In the genomic region with DNA sequence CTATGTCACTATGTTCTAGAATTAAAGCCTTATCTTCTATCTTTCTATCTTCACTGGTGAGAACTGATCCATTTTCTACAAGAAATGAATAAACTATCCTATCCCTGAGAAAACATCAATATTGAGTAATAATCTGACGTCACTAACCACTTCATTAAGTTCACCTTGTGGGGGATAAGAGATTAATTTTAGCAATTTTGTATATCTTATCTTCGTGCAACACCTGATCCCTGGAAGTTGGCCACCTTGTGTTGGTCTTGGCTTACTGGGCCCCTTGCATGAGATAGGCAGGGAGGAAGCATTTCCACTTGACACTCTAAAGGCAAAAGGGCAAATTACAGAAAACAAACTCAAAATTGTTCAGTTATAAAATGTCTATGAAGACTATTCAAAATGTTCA, we compare ENCODE assay signal across 34 cellular contexts. TPM values are rescaled to one million over a fixed set of nuclear protein-coding genes. Genes with fewer than 3 reads are reported as not detected.
A peak's percentile ranks its signal among the peaks of the same experiment; 100 is the strongest.
DNase-seq lines count a peak whose midpoint lies in the region; ATAC-seq and TF ChIP-seq lines count a peak whose summit lies in the region.
"Had no signal": no experiment of that assay in that cellular context is flagged by ENCODE, and none has a peak within 500 bp of the region (broad histone marks: within the 10 kb centered on the region; RNA-seq: fewer than 3 reads in every experiment).

No MANE protein-coding gene starts in this region.

- no peaks in the 10 kb centered on the region for H3K9me3 ChIP-seq in HEK293 (ENCODE audit: control insufficient read depth, insufficient read depth, low read depth, low read length)
- H3K9me3 ChIP-seq in RWPE2 (ENCODE audit: severe bottlenecking) = no peaks in the 10 kb centered on the region
- H3K9me3 ChIP-seq in fibroblast of lung (ENCODE audit: control insufficient read depth, insufficient read depth, low read depth, low read length) = no peaks in the 10 kb centered on the region
- H3K9me3 ChIP-seq in stomach = no peaks in the 10 kb centered on the region
- H3K9me3 ChIP-seq: colonic mucosa, HAP-1, heart right ventricle, lower lobe of right lung had no signal

- H3K9ac ChIP-seq in fibroblast of lung (ENCODE audit: insufficient read depth, low read length) = no peak overlapping the region

- intact Hi-C loops in stomach (cut with DNase I; ENCODE audit: low total_unique reads) = no loop called here

- POLR2A ChIA-PET in HEK293 (lab: Yijun Ruan, JAX) = no interaction called here

- DNase-seq in RWPE2 (ENCODE audit: low spot score) = no peak
- DNase-seq in fibroblast of lung (ENCODE audit: low read depth in 2 of 2) = peak in 1 of 2 donors; percentile 10
- peak; percentile 31 for DNase-seq in stomach
- no peak for DNase-seq in NCI-H1105 treated with DMSO at 0.1 percent for 48 hours (lab: John Stamatoyannopoulos, UW)
- DNase-seq in SIG-M5 treated with dmso at 0.1 percent for 504 hours (lab: John Stamatoyannopoulos, UW; ENCODE audit: unreplicated experiment) = no peak
- no peak for DNase-seq in kidney glomerular epithelial cell (lab: John Stamatoyannopoulos, UW)
- DNase-seq: activated CD4-positive, alpha-beta T cell treated with anti-CD3 and anti-CD28 coated beads for 48 hours; amniotic stem cell; colonic mucosa; DMS79 treated with DMSO at 0.1 percent for 48 hours; effector memory CD4-positive, alpha-beta T cell; heart right ventricle; lower lobe of right lung; midbrain; naive thymus-derived CD4-positive, alpha-beta T cell; NCI-H2029; NCI-H2227 treated with DMSO at 0.1 percent for 48 hours; NCI-H69; nucleus accumbens; SHP77 treated with DMSO at 0.1 percent for 48 hours; stimulated activated CD4-positive, alpha-beta T cell treated with anti-CD3 and anti-CD28 coated beads, Interleukin-15, amount 100 ng/mL, for 24 hours; T1000; WERI-Rb-1 had no signal

- TF ChIP-seq CTCF in HEK293 (tag by site-specific recombination; IDR thresholded peaks at IDR 0.05) (no peak), RWPE2 (IDR thresholded peaks at IDR 0.05; ENCODE audit: poor library complexity, severe bottlenecking) (no peak), fibroblast of lung (conservative IDR thresholded peaks at IDR 0.05 in 1 of 2, IDR thresholded peaks at IDR 0.05 in 1 of 2; ENCODE audit: low read depth in 1 of 2, low read length in 2 of 2) (no peak), stomach (IDR thresholded peaks at IDR 0.05) (no peak)

- no peak for TF ChIP-seq POLR2A in stomach (IDR thresholded peaks at IDR 0.05)

- H3K27ac ChIP-seq in HEK293 (ENCODE audit: extremely low read depth, low read depth, low read length) (no peak overlapping the region), RWPE2 (ENCODE audit: poor library complexity, severe bottlenecking) (peak overlapping the region; percentile 70), fibroblast of lung (ENCODE audit: insufficient read depth, low read length) (peak overlapping the region; percentile 15), stomach (no peak overlapping the region)
- H3K27ac ChIP-seq: C4-2B, colonic mucosa, heart right ventricle, lower lobe of right lung, WERI-Rb-1 had no signal

- no peaks in the 10 kb centered on the region for H3K79me2 ChIP-seq in fibroblast of lung (ENCODE audit: control insufficient read depth, insufficient read depth, low read length)

- ATAC-seq in RWPE2 (ENCODE audit: low read depth) = no peak
- ATAC-seq: heart right ventricle; lower lobe of right lung; naive thymus-derived CD4-positive, alpha-beta T cell; Panc1; stimulated activated effector memory CD8-positive, alpha-beta T cell treated with anti-CD3 and anti-CD28 coated beads, Interleukin-12 subunit alpha, Interleukin-12 subunit beta, amount 100 ng/mL, for 72 hours had no signal

- H3K27me3 ChIP-seq in RWPE2 (ENCODE audit: insufficient read depth, poor library complexity, severe bottlenecking) (no peaks in the 10 kb centered on the region), fibroblast of lung (ENCODE audit: control insufficient read depth, insufficient read depth, low read length) (no peaks in the 10 kb centered on the region), stomach (no peaks in the 10 kb centered on the region)
- H3K27me3 ChIP-seq: colonic mucosa, heart right ventricle had no signal

- WGBS in stomach, 5 donors = 21 to 50% (median 26%) methylated on average over 2 of the region's 2 CpGs

- H3K4me3 ChIP-seq in HEK293 (ENCODE audit: low read depth, low read length) = no peak overlapping the region
- H3K4me3 ChIP-seq in RWPE2 (ENCODE audit: severe bottlenecking) = no peak overlapping the region
- no peak overlapping the region for H3K4me3 ChIP-seq in fibroblast of lung (replicated peaks in 1 of 4; ENCODE audit: control extremely low read depth in 1 of 4, insufficient read depth in 1 of 4, low read depth in 3 of 4, low read length in 4 of 4)
- H3K4me3 ChIP-seq in stomach = no peak overlapping the region
- H3K4me3 ChIP-seq: colonic mucosa, HAP-1, heart right ventricle, lower lobe of right lung had no signal

- H3K4me1 ChIP-seq in HEK293 (ENCODE audit: control insufficient read depth, insufficient read depth, low read length) = no peaks in the 10 kb centered on the region
- peaks cover 17% of the 10 kb centered on the region for H3K4me1 ChIP-seq in RWPE2 (ENCODE audit: insufficient read depth, poor library complexity, severe bottlenecking)
- peaks cover 3% of the 10 kb centered on the region for H3K4me1 ChIP-seq in fibroblast of lung (ENCODE audit: control insufficient read depth, extremely low read depth, insufficient read depth, low read length)
- no peaks in the 10 kb centered on the region for H3K4me1 ChIP-seq in stomach
- H3K4me1 ChIP-seq: colonic mucosa, HAP-1, heart right ventricle, lower lobe of right lung had no signal

- TF ChIP-seq EP300 in stomach (IDR thresholded peaks at IDR 0.05) = no peak

- no peak overlapping the region for H3K4me2 ChIP-seq in fibroblast of lung (ENCODE audit: extremely low read depth, insufficient read depth, low read length)

- no peaks in the 10 kb centered on the region for H4K20me1 ChIP-seq in fibroblast of lung (ENCODE audit: control insufficient read depth, extremely low read depth, insufficient read depth, low read length)

- CTCF ChIA-PET in HEK293 (lab: Yijun Ruan, JAX) = interaction anchor here (0.6 kb wide), 2 partner anchors 81 to 624 kb away, joined by 3 to 4 read pairs; no protein-coding TSS in a partner anchor

- no peak overlapping the region for H2AFZ ChIP-seq in fibroblast of lung (ENCODE audit: low read length)

- H3K36me3 ChIP-seq in HEK293 (ENCODE audit: control insufficient read depth in 2 of 2, insufficient read depth in 1 of 2, low read length in 2 of 2) = no peaks in the 10 kb centered on the region
- no peaks in the 10 kb centered on the region for H3K36me3 ChIP-seq in RWPE2 (ENCODE audit: low read depth)
- H3K36me3 ChIP-seq in fibroblast of lung (ENCODE audit: control insufficient read depth, insufficient read depth, low read length) = no peaks in the 10 kb centered on the region
- no peaks in the 10 kb centered on the region for H3K36me3 ChIP-seq in stomach
- H3K36me3 ChIP-seq: colonic mucosa, HAP-1, heart right ventricle, lower lobe of right lung, WERI-Rb-1 had no signal

TF ChIP-seq in HEK293, 187 proteins besides CTCF, POLR2A, EP300 and RAD21 (continues in another document):
- TF ChIP-seq, protein P1, sequence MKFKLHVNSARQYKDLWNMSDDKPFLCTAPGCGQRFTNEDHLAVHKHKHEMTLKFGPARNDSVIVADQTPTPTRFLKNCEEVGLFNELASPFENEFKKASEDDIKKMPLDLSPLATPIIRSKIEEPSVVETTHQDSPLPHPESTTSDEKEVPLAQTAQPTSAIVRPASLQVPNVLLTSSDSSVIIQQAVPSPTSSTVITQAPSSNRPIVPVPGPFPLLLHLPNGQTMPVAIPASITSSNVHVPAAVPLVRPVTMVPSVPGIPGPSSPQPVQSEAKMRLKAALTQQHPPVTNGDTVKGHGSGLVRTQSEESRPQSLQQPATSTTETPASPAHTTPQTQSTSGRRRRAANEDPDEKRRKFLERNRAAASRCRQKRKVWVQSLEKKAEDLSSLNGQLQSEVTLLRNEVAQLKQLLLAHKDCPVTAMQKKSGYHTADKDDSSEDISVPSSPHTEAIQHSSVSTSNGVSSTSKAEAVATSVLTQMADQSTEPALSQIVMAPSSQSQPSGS (tag by site-specific recombination; IDR thresholded peaks at IDR 0.05; ENCODE audit: low read depth) = peak; percentile 21; the same call in 1 of the 2 replicates
- TF ChIP-seq ZNF529 (tag by site-specific recombination; IDR thresholded peaks at IDR 0.05; ENCODE audit: insufficient replicate concordance) (no peak), ZNF610 (tag by site-specific recombination; IDR thresholded peaks at IDR 0.05; ENCODE audit: borderline replicate concordance) (no peak)
- TF ChIP-seq, protein P2, sequence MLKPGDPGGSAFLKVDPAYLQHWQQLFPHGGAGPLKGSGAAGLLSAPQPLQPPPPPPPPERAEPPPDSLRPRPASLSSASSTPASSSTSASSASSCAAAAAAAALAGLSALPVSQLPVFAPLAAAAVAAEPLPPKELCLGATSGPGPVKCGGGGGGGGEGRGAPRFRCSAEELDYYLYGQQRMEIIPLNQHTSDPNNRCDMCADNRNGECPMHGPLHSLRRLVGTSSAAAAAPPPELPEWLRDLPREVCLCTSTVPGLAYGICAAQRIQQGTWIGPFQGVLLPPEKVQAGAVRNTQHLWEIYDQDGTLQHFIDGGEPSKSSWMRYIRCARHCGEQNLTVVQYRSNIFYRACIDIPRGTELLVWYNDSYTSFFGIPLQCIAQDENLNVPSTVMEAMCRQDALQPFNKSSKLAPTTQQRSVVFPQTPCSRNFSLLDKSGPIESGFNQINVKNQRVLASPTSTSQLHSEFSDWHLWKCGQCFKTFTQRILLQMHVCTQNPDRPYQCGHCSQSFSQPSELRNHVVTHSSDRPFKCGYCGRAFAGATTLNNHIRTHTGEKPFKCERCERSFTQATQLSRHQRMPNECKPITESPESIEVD (tag by site-specific recombination; IDR thresholded peaks at IDR 0.05) = no peak

RNA-seq across cellular contexts. Expression of a gene that starts 20.1 kb away (rescaled TPM):
- not detected in 2 replicates for total RNA-seq in fibroblast of lung
- not detected in 2 replicates for polyA plus RNA-seq in fibroblast of lung
- polyA plus RNA-seq in fibroblast of lung (2012) = not detected in 2 replicates
- not detected in 2 replicates for polyA minus RNA-seq in fibroblast of lung (ENCODE audit: low replicate concordance)
- total RNA-seq in stomach = not detected
- polyA plus RNA-seq in stomach = not detected
- total RNA-seq: activated CD8-positive, alpha-beta memory T cell treated with anti-CD3 and anti-CD28 coated beads for 36 hours; colonic mucosa; heart right ventricle; kidney epithelial cell; lower lobe of right lung; naive thymus-derived CD4-positive, alpha-beta T cell; pulmonary artery endothelial cell; subcutaneous adipose tissue had no signal
- polyA plus RNA-seq: esophagus; heart right ventricle; IgD-negative memory B cell; naive thymus-derived CD4-positive, alpha-beta T cell had no signal

RNA-seq across cellular contexts. Expression of a gene that starts 25.4 kb away (rescaled TPM):
- not detected in 2 replicates for total RNA-seq in fibroblast of lung
- polyA plus RNA-seq in fibroblast of lung = not detected in 2 replicates
- polyA plus RNA-seq in fibroblast of lung (2012) = not detected in 2 replicates
- not detected in 2 replicates for polyA minus RNA-seq in fibroblast of lung (ENCODE audit: low replicate concordance)
- under 1 TPM in 1 of 5 donors, not detected in 4; 0.18 TPM for total RNA-seq in stomach
- not detected for polyA plus RNA-seq in stomach
- total RNA-seq: activated CD8-positive, alpha-beta memory T cell treated with anti-CD3 and anti-CD28 coated beads for 36 hours; colonic mucosa; heart right ventricle; lower lobe of right lung; naive thymus-derived CD4-positive, alpha-beta T cell; pulmonary artery endothelial cell; subcutaneous adipose tissue had no signal
- polyA plus RNA-seq: esophagus; heart right ventricle; IgD-negative memory B cell; naive thymus-derived CD4-positive, alpha-beta T cell had no signal

RNA-seq across cellular contexts. Expression of a gene that starts 45.0 kb away (rescaled TPM):
- not detected in 2 replicates for total RNA-seq in fibroblast of lung
- not detected in 2 replicates for polyA plus RNA-seq in fibroblast of lung
- polyA plus RNA-seq in fibroblast of lung (2012) = not detected in 2 replicates
- not detected in 2 replicates for polyA minus RNA-seq in fibroblast of lung (ENCODE audit: low replicate concordance)
- not detected for total RNA-seq in stomach
- not detected for polyA plus RNA-seq in stomach
- total RNA-seq: activated CD8-positive, alpha-beta memory T cell treated with anti-CD3 and anti-CD28 coated beads for 36 hours; colonic mucosa; heart right ventricle; kidney epithelial cell; lower lobe of right lung; naive thymus-derived CD4-positive, alpha-beta T cell; pulmonary artery endothelial cell; subcutaneous adipose tissue had no signal
- polyA plus RNA-seq: esophagus; heart right ventricle; IgD-negative memory B cell; naive thymus-derived CD4-positive, alpha-beta T cell had no signal

Comparison
In these comparisons a context has a peak if more than half of its experiments do, and no peak if none do; other contexts are left out.
1. H3K27ac ChIP-seq: peak in RWPE2 (single experiment) and fibroblast of lung (single experiment); none in HEK293 (single experiment) and stomach (0 of 5).